ENCODE assay signal across 24 cellular contexts in genomic region chr9:81776834-81777233, GRCh38.
"Had no signal": no experiment of that assay in that cellular context is flagged by ENCODE, and none has a peak within 500 bp of the region (broad histone marks: within the 10 kb centered on the region; RNA-seq: fewer than 3 reads in every experiment).

No MANE protein-coding gene starts in this region.

- H3K4me1 ChIP-seq: esophagus squamous epithelium, left lung, parathyroid adenoma had no signal

- DNase-seq: activated CD4-positive, alpha-beta T cell treated with anti-CD3 and anti-CD28 coated beads, Interleukin-2, amount 50 U/mL, for 1 hour; activated CD4-positive, CD25-positive, alpha-beta regulatory T cell treated with anti-CD3 and anti-CD28 coated beads, Interleukin-2, amount 50 U/mL, for 72 hours; activated CD8-positive, alpha-beta T cell treated with anti-CD3 and anti-CD28 coated beads, Interleukin-2, amount 10 ng/mL, durations not matched to agents 7 days and 5 days; activated gamma-delta T cell treated with Interleukin-2 at 50 U/mL for 16 hours; aorta; central memory CD4-positive, alpha-beta T cell; esophagus squamous epithelium; left lung; right cardiac atrium; stimulated activated CD4-positive, alpha-beta T cell treated with anti-CD3 and anti-CD28 coated beads, Interleukin-4, amount 100 ng/mL, for 24 hours; stimulated activated naive CD4-positive, alpha-beta T cell treated with Interleukin-2 at 50 U/mL for 16 hours; substantia nigra; T-cell; tibial artery; WERI-Rb-1 had no signal

- H3K9ac ChIP-seq: parathyroid adenoma had no signal

- H3K27me3 ChIP-seq: esophagus squamous epithelium, heart left ventricle, left lung, neutrophil, tibial artery had no signal

- H3K4me3 Mint-ChIP-seq: activated CD8-positive, alpha-beta T cell treated with anti-CD3 and anti-CD28 coated beads, Interleukin-2, amount 10 ng/mL, durations not matched to agents 7 days and 5 days; activated naive CD4-positive, alpha-beta T cell treated with anti-CD3 and anti-CD28 coated beads, Interleukin-2, amount 50 U/mL, for 24 hours; activated T-helper 1 cell treated with anti-CD3 and anti-CD28 coated beads, Interleukin-12 subunit alpha, Interleukin-12 subunit beta, Interleukin-2, Interleukin-4 antibody, amounts not matched to agents 30 ng/mL and 10 ng/mL and 1 ng/mL, durations not matched to agents 14 hours and 24 hours and 36 hours; mesothelial cell of epicardium; natural killer cell treated with Interleukin-12 subunit alpha and Interleukin-12 subunit beta and Interleukin-15 and Interleukin-18, amount 100 ng/mL, for 72 hours; T-cell; T-helper 2 cell treated with Interferon-gamma antibody and Interleukin-4, amounts not matched to agents 5 μg/mL and 100 μg/mL, for 36 hours had no signal

- ATAC-seq: activated CD8-positive, alpha-beta T cell treated with anti-CD3 and anti-CD28 coated beads, Interleukin-2, amount 10 ng/mL, durations not matched to agents 7 days and 5 days; left lung; natural killer cell treated with Interleukin-12 subunit alpha and Interleukin-12 subunit beta and Interleukin-15 and Interleukin-18, amount 100 ng/mL, for 72 hours; right cardiac atrium; T-cell had no signal

- H3K4me3 ChIP-seq: coronary artery, esophagus squamous epithelium, heart left ventricle, left lung, tibial artery had no signal

- H3K27ac ChIP-seq: coronary artery, esophagus squamous epithelium, heart left ventricle, left lung, neutrophil, parathyroid adenoma, tibial artery, WERI-Rb-1 had no signal

- H3K36me3 ChIP-seq: esophagus squamous epithelium, heart left ventricle, left lung, neutrophil, tibial artery, WERI-Rb-1 had no signal

- H3K9me3 Mint-ChIP-seq: activated naive CD4-positive, alpha-beta T cell treated with anti-CD3 and anti-CD28 coated beads, Interleukin-2, amount 50 U/mL, for 24 hours; natural killer cell treated with Interleukin-12 subunit alpha and Interleukin-12 subunit beta and Interleukin-15 and Interleukin-18, amount 100 ng/mL, for 72 hours; T-helper 2 cell treated with Interferon-gamma antibody and Interleukin-4, amounts not matched to agents 5 μg/mL and 100 μg/mL, for 36 hours had no signal

- H3K27me3 Mint-ChIP-seq: activated naive CD4-positive, alpha-beta T cell treated with anti-CD3 and anti-CD28 coated beads, Interleukin-2, amount 50 U/mL, for 24 hours; T-cell had no signal

- H3K4me1 Mint-ChIP-seq: activated naive CD4-positive, alpha-beta T cell treated with anti-CD3 and anti-CD28 coated beads, Interleukin-2, amount 50 U/mL, for 24 hours; T-cell had no signal

- H3K27ac Mint-ChIP-seq: activated CD8-positive, alpha-beta T cell treated with anti-CD3 and anti-CD28 coated beads, Interleukin-2, amount 10 ng/mL, durations not matched to agents 7 days and 5 days; activated naive CD4-positive, alpha-beta T cell treated with anti-CD3 and anti-CD28 coated beads, Interleukin-2, amount 50 U/mL, for 24 hours; activated T-helper 1 cell treated with anti-CD3 and anti-CD28 coated beads, Interleukin-12 subunit alpha, Interleukin-12 subunit beta, Interleukin-2, Interleukin-4 antibody, amounts not matched to agents 30 ng/mL and 10 ng/mL and 1 ng/mL, durations not matched to agents 14 hours and 24 hours and 36 hours; mesothelial cell of epicardium; natural killer cell treated with Interleukin-12 subunit alpha and Interleukin-12 subunit beta and Interleukin-15 and Interleukin-18, amount 100 ng/mL, for 72 hours; T-cell; T-helper 2 cell treated with Interferon-gamma antibody and Interleukin-4, amounts not matched to agents 5 μg/mL and 100 μg/mL, for 36 hours had no signal

- H3K79me2 ChIP-seq: parathyroid adenoma had no signal

- H2AFZ ChIP-seq: parathyroid adenoma had no signal

- H3K36me3 Mint-ChIP-seq: activated naive CD4-positive, alpha-beta T cell treated with anti-CD3 and anti-CD28 coated beads, Interleukin-2, amount 50 U/mL, for 24 hours; mesothelial cell of epicardium; natural killer cell treated with Interleukin-12 subunit alpha and Interleukin-12 subunit beta and Interleukin-15 and Interleukin-18, amount 100 ng/mL, for 72 hours; T-cell had no signal

- H3K9me3 ChIP-seq: esophagus squamous epithelium, heart left ventricle, left lung, neutrophil, tibial artery had no signal
